Comparison of ENCODE assay signal across 15 cellular contexts in the genomic region with DNA sequence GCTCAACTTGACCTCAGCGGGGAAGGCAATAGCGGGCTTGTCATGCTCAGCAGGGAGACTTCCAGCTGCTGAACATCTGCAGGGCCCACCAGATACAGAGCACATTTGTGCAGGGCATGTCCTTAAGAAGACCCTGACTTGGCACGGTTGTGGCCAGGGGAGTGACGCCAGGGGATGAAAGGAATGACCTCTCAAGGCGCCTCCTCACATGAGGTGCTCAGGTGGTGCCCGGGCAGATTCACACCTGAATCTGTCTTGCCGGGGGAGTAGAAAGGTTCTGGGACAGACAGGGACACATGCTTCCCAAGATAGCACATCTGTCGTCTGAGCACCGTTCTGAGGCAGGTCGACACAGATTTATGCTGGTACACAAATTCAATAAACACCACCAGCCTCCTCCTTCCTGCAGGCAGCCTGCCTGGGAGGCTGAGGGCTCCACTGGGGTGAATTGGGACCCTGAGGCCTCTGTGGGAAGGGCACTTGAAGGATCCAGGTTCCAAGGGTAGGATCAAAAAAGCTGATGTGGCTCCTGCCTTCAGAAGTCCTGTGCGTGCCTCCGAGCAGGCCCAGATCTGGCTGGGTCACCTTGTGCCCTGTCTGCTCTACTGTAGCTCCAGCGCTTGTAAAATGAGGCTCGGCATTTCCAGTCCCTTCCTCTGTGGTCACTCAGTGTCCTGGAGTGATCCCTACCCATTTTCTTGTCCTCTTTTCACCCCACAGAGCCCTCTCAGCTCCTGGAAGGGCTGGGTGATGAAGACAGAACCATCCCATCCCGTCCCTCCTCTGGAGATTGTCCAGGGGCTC. TPM values are rescaled to one million over a fixed set of nuclear protein-coding genes. Genes with fewer than 3 reads are reported as not detected.
A peak's percentile ranks its signal among the peaks of the same experiment; 100 is the strongest.
DNase-seq lines count a peak whose midpoint lies in the region; ATAC-seq and TF ChIP-seq lines count a peak whose summit lies in the region.
"Had no signal": no experiment of that assay in that cellular context is flagged by ENCODE, and none has a peak within 500 bp of the region (broad histone marks: within the 10 kb centered on the region; RNA-seq: fewer than 3 reads in every experiment).

No MANE protein-coding gene starts in this region.

- no peak overlapping the region for H3K27ac Mint-ChIP-seq in activated naive CD8-positive, alpha-beta T cell treated with anti-CD3 and anti-CD28 coated beads for 36 hours
- no peak overlapping the region for H3K27ac Mint-ChIP-seq in activated CD8-positive, alpha-beta memory T cell treated with anti-CD3 and anti-CD28 coated beads, Interleukin-2, amount 10 ng/mL, durations not matched to agents 7 days and 5 days
- H3K27ac Mint-ChIP-seq: CD8-positive, alpha-beta memory T cell; HFFc6 had no signal

- H3K27me3 ChIP-seq in heart right ventricle (no peaks in the 10 kb centered on the region), right cardiac atrium (ENCODE audit: control insufficient read depth, insufficient read depth) (no peaks in the 10 kb centered on the region)
- H3K27me3 ChIP-seq: BLaER1 had no signal

- CTCF ChIA-PET in activated CD8-positive, alpha-beta memory T cell treated with anti-CD3 and anti-CD28 coated beads, Interleukin-2, amount 10 ng/mL, durations not matched to agents 7 days and 5 days (lab: Charles Lee), result no interaction called here

- H3K27me3 Mint-ChIP-seq in activated naive CD8-positive, alpha-beta T cell treated with anti-CD3 and anti-CD28 coated beads for 36 hours, result peaks cover 25% of the 10 kb centered on the region
- H3K27me3 Mint-ChIP-seq in activated CD8-positive, alpha-beta memory T cell treated with anti-CD3 and anti-CD28 coated beads, Interleukin-2, amount 10 ng/mL, durations not matched to agents 7 days and 5 days, result peaks cover 16% of the 10 kb centered on the region

- H3K4me3 ChIP-seq in heart right ventricle, result no peak overlapping the region
- H3K4me3 ChIP-seq in right cardiac atrium (ENCODE audit: low read length), result no peak overlapping the region
- H3K4me3 ChIP-seq: BLaER1 had no signal

- 47 to 60% methylated on average over 15 of the region's 15 CpGs for WGBS in heart right ventricle, 2 donors
- WGBS in right cardiac atrium, result 64% methylated on average over 15 of the region's 15 CpGs

- intact Hi-C loops in Right ventricle myocardium inferior (cut with DNase I) (loop anchor here (2.0 kb wide), 1 partner anchor 114 kb away; no protein-coding TSS in a partner anchor), cardiac septum (cut with DNase I) (loop anchor here (1.0 to 2.0 kb wide), 2 partner anchors 28 to 113 kb away; no protein-coding TSS in a partner anchor), heart right ventricle (cut with DNase I) (no loop called here), right cardiac atrium (cut with DNase I) (no loop called here)

- ATAC-seq in Right ventricle myocardium inferior (peak; percentile 53), heart right ventricle (peak; percentile 17 to 69 (median 46)), right cardiac atrium (peak; percentile 10 to 13)
- ATAC-seq in activated CD8-positive, alpha-beta memory T cell treated with anti-CD3 and anti-CD28 coated beads, Interleukin-2, amount 10 ng/mL, durations not matched to agents 7 days and 5 days, result no peak

- peak; percentile 44 for DNase-seq in Right ventricle myocardium inferior (ENCODE audit: missing footprints)
- DNase-seq in cardiac septum (ENCODE audit: low spot score), result no peak
- DNase-seq in heart right ventricle, result no peak
- DNase-seq in right cardiac atrium, result no peak
- no peak for DNase-seq in NCI-H128 (lab: John Stamatoyannopoulos, UW; ENCODE audit: unreplicated experiment)
- DNase-seq in activated naive CD8-positive, alpha-beta T cell treated with anti-CD3 and anti-CD28 coated beads for 36 hours, result no peak
- no peak for DNase-seq in activated CD8-positive, alpha-beta memory T cell treated with anti-CD3 and anti-CD28 coated beads, Interleukin-2, amount 10 ng/mL, durations not matched to agents 7 days and 5 days
- DNase-seq: 8988T, AML-193, Caco-2, DMS53, HCEC 1CT, HFFc6 had no signal

- H3K27ac ChIP-seq in heart right ventricle (peak overlapping the region; percentile 36 to 90 (median 82)), right cardiac atrium (ENCODE audit: low read length) (peak overlapping the region; percentile 68)
- H3K27ac ChIP-seq: BLaER1 had no signal

- H3K4me1 ChIP-seq in heart right ventricle (peaks cover 0 to 42% (median 28%) of the 10 kb centered on the region in 9 donors), right cardiac atrium (ENCODE audit: control insufficient read depth, insufficient read depth, low read length) (peaks cover 5% of the 10 kb centered on the region)
- H3K4me1 ChIP-seq: BLaER1, Caco-2 had no signal

- no peaks in the 10 kb centered on the region for H3K36me3 ChIP-seq in heart right ventricle
- H3K36me3 ChIP-seq: BLaER1 had no signal

- no peak overlapping the region for H3K4me3 Mint-ChIP-seq in activated naive CD8-positive, alpha-beta T cell treated with anti-CD3 and anti-CD28 coated beads for 36 hours
- H3K4me3 Mint-ChIP-seq in activated CD8-positive, alpha-beta memory T cell treated with anti-CD3 and anti-CD28 coated beads, Interleukin-2, amount 10 ng/mL, durations not matched to agents 7 days and 5 days, result no peak overlapping the region
- H3K4me3 Mint-ChIP-seq: CD8-positive, alpha-beta memory T cell; HFFc6 had no signal

- H3K9me3 ChIP-seq in heart right ventricle (peaks cover 0 to 3% (median 0%) of the 10 kb centered on the region in 11 donors), right cardiac atrium (ENCODE audit: control insufficient read depth, low read length) (no peaks in the 10 kb centered on the region)
- H3K9me3 ChIP-seq: Caco-2 had no signal

- TF ChIP-seq CTCF in heart right ventricle (IDR thresholded peaks at IDR 0.05), result no peak

- H3K9me3 Mint-ChIP-seq in activated naive CD8-positive, alpha-beta T cell treated with anti-CD3 and anti-CD28 coated beads for 36 hours, result no peaks in the 10 kb centered on the region
- H3K9me3 Mint-ChIP-seq in activated CD8-positive, alpha-beta memory T cell treated with anti-CD3 and anti-CD28 coated beads, Interleukin-2, amount 10 ng/mL, durations not matched to agents 7 days and 5 days (ENCODE audit: low read depth), result no peaks in the 10 kb centered on the region
- H3K9me3 Mint-ChIP-seq: HFFc6 had no signal

- no peaks in the 10 kb centered on the region for H3K4me1 Mint-ChIP-seq in activated naive CD8-positive, alpha-beta T cell treated with anti-CD3 and anti-CD28 coated beads for 36 hours
- no peaks in the 10 kb centered on the region for H3K4me1 Mint-ChIP-seq in activated CD8-positive, alpha-beta memory T cell treated with anti-CD3 and anti-CD28 coated beads, Interleukin-2, amount 10 ng/mL, durations not matched to agents 7 days and 5 days
- H3K4me1 Mint-ChIP-seq: CD8-positive, alpha-beta memory T cell had no signal

- H3K36me3 Mint-ChIP-seq in activated naive CD8-positive, alpha-beta T cell treated with anti-CD3 and anti-CD28 coated beads for 36 hours, result no peaks in the 10 kb centered on the region
- no peaks in the 10 kb centered on the region for H3K36me3 Mint-ChIP-seq in activated CD8-positive, alpha-beta memory T cell treated with anti-CD3 and anti-CD28 coated beads, Interleukin-2, amount 10 ng/mL, durations not matched to agents 7 days and 5 days
- H3K36me3 Mint-ChIP-seq: CD8-positive, alpha-beta memory T cell had no signal

RNA-seq across cellular contexts. Expression of a gene that starts 49.6 kb away (rescaled TPM):
- 20.0 TPM for total RNA-seq in Right ventricle myocardium inferior
- total RNA-seq in cardiac septum, result 10.4 TPM
- total RNA-seq in heart right ventricle, result 10 to 100 TPM in 6 of 10 donors, 1 to 10 TPM in 4; 6.6 to 22.8 (median 11.6) TPM
- 1 to 10 TPM; 4.0 to 4.4 TPM for polyA plus RNA-seq in heart right ventricle
- 10 to 100 TPM in 2 of 4 donors, 1 to 10 TPM in 2; 5.2 to 14.5 (median 10.8) TPM for total RNA-seq in right cardiac atrium
- polyA plus RNA-seq in right cardiac atrium, result 6.3 TPM
- 1 to 10 TPM; 3.2 to 3.7 TPM for total RNA-seq in activated naive CD8-positive, alpha-beta T cell treated with anti-CD3 and anti-CD28 coated beads for 36 hours
- under 1 TPM; 0.53 to 0.98 TPM for total RNA-seq in activated CD8-positive, alpha-beta memory T cell treated with anti-CD3 and anti-CD28 coated beads, Interleukin-2, amount 10 ng/mL, durations not matched to agents 7 days and 5 days

Comparison
In these comparisons a context has a peak if more than half of its experiments do, and no peak if none do; other contexts are left out.
1. intact Hi-C loops: an anchor here in Right ventricle myocardium inferior (2.0 kb wide) and cardiac septum (1.0 to 2.0 kb wide); none called in heart right ventricle and right cardiac atrium.